ENCODE assay signal across 29 cellular contexts in genomic region chr1:82829527-82829926, GRCh38.
"Had no signal": no experiment of that assay in that cellular context is flagged by ENCODE, and none has a peak within 500 bp of the region (broad histone marks: within the 10 kb centered on the region; RNA-seq: fewer than 3 reads in every experiment).

No MANE protein-coding gene starts in this region.

- ATAC-seq: activated CD4-positive, alpha-beta T cell treated with anti-CD3 and anti-CD28 coated beads for 36 hours; activated CD4-positive, CD25-positive, alpha-beta regulatory T cell treated with anti-CD3 and anti-CD28 coated beads, Interleukin-2, amount 50 U/mL, for 24 hours; activated CD8-positive, alpha-beta memory T cell treated with anti-CD3 and anti-CD28 coated beads, Interleukin-2, amount 10 ng/mL, durations not matched to agents 7 days and 5 days; activated CD8-positive, alpha-beta T cell treated with anti-CD3 and anti-CD28 coated beads, Interleukin-2, amount 10 ng/mL, durations not matched to agents 7 days and 5 days; activated naive CD8-positive, alpha-beta T cell treated with anti-CD3 and anti-CD28 coated beads, Interleukin-2, amount 50 U/mL, for 24 hours; body of pancreas; WTC11 had no signal

- DNase-seq: activated CD4-positive, alpha-beta memory T cell treated with anti-CD3 and anti-CD28 coated beads, Interleukin-2, amount 10 ng/mL, durations not matched to agents 7 days and 5 days; activated CD4-positive, alpha-beta T cell treated with anti-CD3 and anti-CD28 coated beads for 1 hour; activated CD4-positive, alpha-beta T cell treated with anti-CD3 and anti-CD28 coated beads for 36 hours; activated CD4-positive, alpha-beta T cell treated with anti-CD3 and anti-CD28 coated beads for 48 hours; activated CD4-positive, alpha-beta T cell treated with anti-CD3 and anti-CD28 coated beads, Interleukin-2, amount 10 ng/mL, durations not matched to agents 7 days and 5 days; activated CD4-positive, alpha-beta T cell treated with anti-CD3 and anti-CD28 coated beads, Interleukin-2, amount 50 U/mL, for 48 hours; activated CD4-positive, CD25-positive, alpha-beta regulatory T cell; activated CD8-positive, alpha-beta memory T cell treated with anti-CD3 and anti-CD28 coated beads for 24 hours; activated CD8-positive, alpha-beta memory T cell treated with anti-CD3 and anti-CD28 coated beads, Interleukin-2, amount 10 ng/mL, durations not matched to agents 7 days and 5 days; activated CD8-positive, alpha-beta memory T cell treated with anti-CD3 and anti-CD28 coated beads, Interleukin-2, amount 50 U/mL, for 48 hours; activated CD8-positive, alpha-beta T cell treated with anti-CD3 and anti-CD28 coated beads, Interleukin-2, amount 10 ng/mL, durations not matched to agents 7 days and 5 days; activated effector memory CD4-positive, alpha-beta T cell treated with Interleukin-2 at 50 U/mL for 16 hours; activated gamma-delta T cell; activated naive CD4-positive, alpha-beta T cell treated with anti-CD3 and anti-CD28 coated beads, Interleukin-2, amount 10 ng/mL, durations not matched to agents 7 days and 5 days; activated naive CD4-positive, alpha-beta T cell treated with Interleukin-2 at 50 U/mL for 16 hours; activated naive CD8-positive, alpha-beta T cell treated with anti-CD3 and anti-CD28 coated beads, Interleukin-2, amount 10 ng/mL, durations not matched to agents 7 days and 5 days; activated naive CD8-positive, alpha-beta T cell treated with anti-CD3 and anti-CD28 coated beads, Interleukin-2, amount 50 U/mL, for 24 hours; activated T-cell treated with anti-CD3 and anti-CD28 coated beads, Interleukin-2, amount 50 U/mL, for 24 hours; activated T-cell treated with anti-CD3 and anti-CD28 coated beads, Interleukin-2, amount 50 U/mL, for 48 hours; aorta; body of pancreas; brain microvascular endothelial cell; central memory CD4-positive, alpha-beta T cell; T-helper 1 cell; T-helper 2 cell; T-helper 9 cell; WERI-Rb-1 had no signal
